Comparison of ENCODE assay signal across 19 cellular contexts in the genomic region with DNA sequence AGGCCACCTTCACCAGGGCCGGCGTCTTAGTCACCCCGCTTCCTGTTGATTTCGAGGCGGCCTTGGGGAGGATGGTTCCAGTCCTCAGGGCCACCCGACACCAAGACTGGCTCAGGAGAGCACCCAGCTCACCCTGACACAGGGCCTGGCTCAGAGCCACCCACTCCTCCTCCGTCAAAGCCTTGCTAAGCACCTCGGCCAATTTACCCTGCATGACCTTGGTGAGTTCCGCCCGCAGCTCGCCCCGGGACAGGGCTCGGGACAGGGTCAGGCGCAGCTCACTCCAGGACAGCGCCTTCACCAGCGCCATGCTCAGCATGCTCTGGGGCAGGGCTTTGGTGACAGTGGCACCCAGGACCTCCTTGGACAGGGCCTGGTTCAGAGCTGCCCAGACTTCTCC. TPM values are rescaled to one million over a fixed set of nuclear protein-coding genes. Genes with fewer than 3 reads are reported as not detected.
"Had no signal": no experiment of that assay in that cellular context is flagged by ENCODE, and none has a peak within 500 bp of the region (broad histone marks: within the 10 kb centered on the region; RNA-seq: fewer than 3 reads in every experiment).

No MANE protein-coding gene starts in this region.

- FAIRE-seq: astrocyte, bronchial epithelial cell, frontal cortex had no signal

- H3K9me3 ChIP-seq: heart left ventricle, neutrophil, prostate gland, suprapubic skin had no signal

- H3K4me1 ChIP-seq: heart left ventricle, prostate gland had no signal

- DNase-seq: activated CD4-positive, alpha-beta T cell treated with anti-CD3 and anti-CD28 coated beads, Interleukin-2, amount 50 U/mL, for 1 hour; activated CD4-positive, CD25-positive, alpha-beta regulatory T cell; activated CD8-positive, alpha-beta memory T cell treated with anti-CD3 and anti-CD28 coated beads for 24 hours; activated naive CD4-positive, alpha-beta T cell treated with Interleukin-2 at 50 U/mL for 16 hours; dermis blood vessel endothelial cell; heart left ventricle; trophoblast cell had no signal

- H3K27ac ChIP-seq: epithelial cell of prostate, heart left ventricle, neutrophil, prostate gland, suprapubic skin had no signal

- ATAC-seq: naive thymus-derived CD8-positive, alpha-beta T cell; sciatic nerve had no signal

- H3K4me3 ChIP-seq: heart left ventricle, lung, prostate gland, suprapubic skin had no signal

- H3K27me3 ChIP-seq: heart left ventricle, neutrophil, suprapubic skin had no signal

RNA-seq across cellular contexts. Expression of gene IQCN, which starts 9.8 kb away (rescaled TPM):
- total RNA-seq: bronchial epithelial cell had no signal

RNA-seq across cellular contexts. Expression of gene PDE4C, which starts 38.2 kb away (rescaled TPM):
- total RNA-seq: mononuclear cell; naive thymus-derived CD8-positive, alpha-beta T cell; T-helper 2 cell treated with Interferon-gamma antibody and Interleukin-4, amounts not matched to agents 100 ng/mL and 5 ng/mL, for 36 hours had no signal
- polyA plus RNA-seq: naive thymus-derived CD8-positive, alpha-beta T cell had no signal
